Comparison of ENCODE assay signal across 30 cellular contexts in the genomic region with DNA sequence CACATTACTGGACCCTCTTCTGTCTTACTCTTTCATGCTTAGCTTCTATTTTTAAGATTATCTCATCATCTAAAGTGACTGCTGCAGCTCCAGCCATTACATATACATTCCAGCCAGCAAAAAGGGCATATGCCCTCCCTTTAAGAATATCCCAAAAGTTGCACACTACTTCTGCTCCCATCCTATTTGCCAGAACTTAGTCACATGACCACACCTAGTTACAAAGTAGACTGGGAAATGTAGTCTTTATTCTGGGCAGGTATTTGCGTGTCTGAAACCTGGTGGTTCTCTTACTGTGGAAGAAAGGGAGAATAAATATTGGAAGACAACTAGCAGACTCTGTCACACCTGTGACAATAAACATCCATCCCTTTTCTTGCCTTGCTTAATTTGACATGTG.
"Had no signal": no experiment of that assay in that cellular context is flagged by ENCODE, and none has a peak within 500 bp of the region (broad histone marks: within the 10 kb centered on the region; RNA-seq: fewer than 3 reads in every experiment).

No MANE protein-coding gene starts in this region.

- FAIRE-seq: endometrium, endothelial cell of umbilical vein had no signal

- DNase-seq: activated CD4-positive, alpha-beta memory T cell treated with anti-CD3 and anti-CD28 coated beads, Interleukin-2, amount 10 ng/mL, durations not matched to agents 7 days and 5 days; activated CD4-positive, alpha-beta T cell treated with anti-CD3 and anti-CD28 coated beads for 1 hour; activated CD4-positive, alpha-beta T cell treated with anti-CD3 and anti-CD28 coated beads for 4 hours; activated CD4-positive, alpha-beta T cell treated with anti-CD3 and anti-CD28 coated beads, Interleukin-2, amount 10 ng/mL, durations not matched to agents 7 days and 5 days; activated CD4-positive, alpha-beta T cell treated with anti-CD3 and anti-CD28 coated beads, Interleukin-2, amount 50 U/mL, for 4 hours; activated CD8-positive, alpha-beta memory T cell treated with anti-CD3 and anti-CD28 coated beads, Interleukin-2, amount 50 U/mL, for 48 hours; activated gamma-delta T cell; activated naive CD4-positive, alpha-beta T cell; activated naive CD4-positive, alpha-beta T cell treated with anti-CD3 and anti-CD28 coated beads, Interleukin-2, amount 10 ng/mL, durations not matched to agents 7 days and 5 days; activated naive CD8-positive, alpha-beta T cell treated with anti-CD3 and anti-CD28 coated beads, Interleukin-2, amount 10 ng/mL, durations not matched to agents 7 days and 5 days; activated T-cell treated with anti-CD3 and anti-CD28 coated beads for 4 hours; activated T-cell treated with anti-CD3 and anti-CD28 coated beads, Interleukin-2, amount 50 U/mL, for 24 hours; activated T-cell treated with anti-CD3 and anti-CD28 coated beads, Interleukin-2, amount 50 U/mL, for 72 hours; central memory CD4-positive, alpha-beta T cell; cerebellar nuclear complex; colonic mucosa; effector CD8-positive, alpha-beta T cell; foreskin keratinocyte; gastrocnemius medialis; glutamatergic neuron; heart left ventricle; T-helper 2 cell had no signal

- H3K36me3 ChIP-seq: ascending aorta, breast epithelium, cardiac muscle cell, colonic mucosa, esophagus muscularis mucosa, gastrocnemius medialis, heart left ventricle had no signal

- H3K27ac Mint-ChIP-seq: activated CD4-positive, alpha-beta memory T cell treated with anti-CD3 and anti-CD28 coated beads, Interleukin-2, amount 10 ng/mL, durations not matched to agents 7 days and 5 days; activated CD4-positive, alpha-beta T cell treated with anti-CD3 and anti-CD28 coated beads, Interleukin-2, amount 10 ng/mL, durations not matched to agents 7 days and 5 days; activated naive CD4-positive, alpha-beta T cell treated with anti-CD3 and anti-CD28 coated beads, Interleukin-2, amount 10 ng/mL, durations not matched to agents 7 days and 5 days; activated naive CD4-positive, alpha-beta T cell treated with anti-CD3 and anti-CD28 coated beads, Interleukin-2, amount 50 U/mL, for 72 hours; activated naive CD8-positive, alpha-beta T cell treated with anti-CD3 and anti-CD28 coated beads, Interleukin-2, amount 10 ng/mL, durations not matched to agents 7 days and 5 days; activated T-cell treated with anti-CD3 and anti-CD28 coated beads, Interleukin-2, amount 50 U/mL, for 24 hours; activated T-cell treated with anti-CD3 and anti-CD28 coated beads, Interleukin-2, amount 50 U/mL, for 72 hours; brain had no signal

- H3K9me3 Mint-ChIP-seq: activated CD4-positive, alpha-beta memory T cell treated with anti-CD3 and anti-CD28 coated beads, Interleukin-2, amount 10 ng/mL, durations not matched to agents 7 days and 5 days; activated CD4-positive, alpha-beta T cell treated with anti-CD3 and anti-CD28 coated beads, Interleukin-2, amount 10 ng/mL, durations not matched to agents 7 days and 5 days; activated naive CD4-positive, alpha-beta T cell treated with anti-CD3 and anti-CD28 coated beads, Interleukin-2, amount 10 ng/mL, durations not matched to agents 7 days and 5 days; activated naive CD8-positive, alpha-beta T cell treated with anti-CD3 and anti-CD28 coated beads, Interleukin-2, amount 10 ng/mL, durations not matched to agents 7 days and 5 days; activated T-cell treated with anti-CD3 and anti-CD28 coated beads, Interleukin-2, amount 50 U/mL, for 24 hours; activated T-cell treated with anti-CD3 and anti-CD28 coated beads, Interleukin-2, amount 50 U/mL, for 72 hours had no signal

- H3K27ac ChIP-seq: ascending aorta, cardiac muscle cell, colonic mucosa, esophagus muscularis mucosa, foreskin keratinocyte, gastrocnemius medialis, heart left ventricle had no signal

- H3K27me3 Mint-ChIP-seq: brain had no signal

- H3K4me3 ChIP-seq: ascending aorta, breast epithelium, cardiac muscle cell, colonic mucosa, esophagus muscularis mucosa, gastrocnemius medialis, heart left ventricle had no signal

- H3K4me3 Mint-ChIP-seq: activated CD4-positive, alpha-beta memory T cell treated with anti-CD3 and anti-CD28 coated beads, Interleukin-2, amount 10 ng/mL, durations not matched to agents 7 days and 5 days; activated CD4-positive, alpha-beta T cell treated with anti-CD3 and anti-CD28 coated beads, Interleukin-2, amount 10 ng/mL, durations not matched to agents 7 days and 5 days; activated naive CD4-positive, alpha-beta T cell treated with anti-CD3 and anti-CD28 coated beads, Interleukin-2, amount 10 ng/mL, durations not matched to agents 7 days and 5 days; activated naive CD8-positive, alpha-beta T cell treated with anti-CD3 and anti-CD28 coated beads, Interleukin-2, amount 10 ng/mL, durations not matched to agents 7 days and 5 days; activated T-cell treated with anti-CD3 and anti-CD28 coated beads, Interleukin-2, amount 50 U/mL, for 24 hours; activated T-cell treated with anti-CD3 and anti-CD28 coated beads, Interleukin-2, amount 50 U/mL, for 72 hours; brain had no signal

- H3K36me3 Mint-ChIP-seq: activated naive CD4-positive, alpha-beta T cell treated with anti-CD3 and anti-CD28 coated beads, Interleukin-2, amount 10 ng/mL, durations not matched to agents 7 days and 5 days; activated naive CD4-positive, alpha-beta T cell treated with anti-CD3 and anti-CD28 coated beads, Interleukin-2, amount 50 U/mL, for 72 hours; activated naive CD8-positive, alpha-beta T cell treated with anti-CD3 and anti-CD28 coated beads, Interleukin-2, amount 10 ng/mL, durations not matched to agents 7 days and 5 days; brain had no signal

- H3K9me3 ChIP-seq: ascending aorta, breast epithelium, colonic mucosa, esophagus muscularis mucosa, gastrocnemius medialis had no signal

- ATAC-seq: activated naive CD4-positive, alpha-beta T cell treated with anti-CD3 and anti-CD28 coated beads, Interleukin-2, amount 50 U/mL, for 72 hours; activated T-cell treated with anti-CD3 and anti-CD28 coated beads, Interleukin-2, amount 50 U/mL, for 72 hours; foreskin keratinocyte; gastrocnemius medialis; heart left ventricle had no signal

- H3K4me1 ChIP-seq: ascending aorta, breast epithelium, colonic mucosa, gastrocnemius medialis had no signal

- H3K27me3 ChIP-seq: ascending aorta, breast epithelium, cardiac muscle cell, colonic mucosa, esophagus muscularis mucosa, foreskin keratinocyte, gastrocnemius medialis, heart left ventricle had no signal
